ENCODE assay signal across 8 cellular contexts in the genomic region with DNA sequence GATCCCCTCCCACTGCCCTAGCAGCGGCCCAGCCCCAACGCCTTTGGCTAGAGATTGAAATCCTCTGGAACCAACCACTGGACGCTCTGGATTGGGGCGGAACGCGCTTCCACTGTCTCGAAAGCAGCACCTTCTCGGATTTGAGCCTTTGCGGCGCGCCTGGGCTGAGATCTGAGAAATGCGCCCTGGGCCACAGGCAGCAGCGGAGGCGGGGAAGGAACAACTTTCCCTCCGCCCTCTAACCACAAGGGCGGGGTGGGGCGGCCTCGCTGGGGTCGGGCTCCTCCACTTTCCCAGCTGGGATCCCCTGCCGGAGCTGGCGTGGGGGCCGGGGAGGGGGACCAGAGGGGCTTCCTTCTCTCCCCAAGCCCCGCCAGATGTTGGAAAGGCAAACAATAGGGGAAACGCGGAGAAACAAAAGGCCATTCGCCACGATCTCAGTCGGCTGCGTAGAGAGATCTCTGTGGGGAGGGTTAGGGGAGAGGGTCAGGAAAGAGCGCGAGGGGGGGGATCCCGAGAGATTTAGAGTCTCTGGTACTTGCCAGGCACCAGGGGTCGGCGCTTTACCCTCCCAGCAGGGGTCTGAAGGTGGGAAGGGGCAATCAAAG. TPM values are rescaled to one million over a fixed set of nuclear protein-coding genes. Genes with fewer than 3 reads are reported as not detected.
A peak's percentile ranks its signal among the peaks of the same experiment; 100 is the strongest.
DNase-seq lines count a peak whose midpoint lies in the region; ATAC-seq and TF ChIP-seq lines count a peak whose summit lies in the region.

No MANE protein-coding gene starts in this region.

- peak overlapping the region; percentile 66 for H2AFZ ChIP-seq in parathyroid adenoma

- H3K4me1 ChIP-seq in parathyroid adenoma (no peaks in the 10 kb centered on the region), vagina (peaks cover 45% of the 10 kb centered on the region)

- ATAC-seq in GM18511 (IDR thresholded peaks at IDR 0.05; ENCODE audit: unreplicated experiment) (peak; percentile 59), HG02885 (IDR thresholded peaks at IDR 0.05; ENCODE audit: poor library complexity, unreplicated experiment) (peak; percentile 69), left cardiac atrium (peak; percentile 75 to 91)

- peak overlapping the region; percentile 92 for H3K4me2 ChIP-seq in parathyroid adenoma (ENCODE audit: low read length)

- no peaks in the 10 kb centered on the region for H3K36me3 ChIP-seq in SK-N-MC (ENCODE audit: insufficient read depth, low read length)
- no peaks in the 10 kb centered on the region for H3K36me3 ChIP-seq in parathyroid adenoma (ENCODE audit: control insufficient read depth, insufficient read depth, low read length)
- no peaks in the 10 kb centered on the region for H3K36me3 ChIP-seq in vagina

- DNase-seq in SK-N-MC (ENCODE audit: low read depth, low spot score) = no peak
- DNase-seq in amniotic epithelial cell (ENCODE audit: low read depth) = peak; percentile 69
- peak; percentile 83 for DNase-seq in left cardiac atrium
- DNase-seq in vagina (ENCODE audit: extremely low spot score in 2 of 2) = no peak
- DNase-seq in NCI-H774 (lab: John Stamatoyannopoulos, UW) = no peak

- intact Hi-C loops in left cardiac atrium (cut with DNase I) (loop anchor here in 1 of 2 donors (5.0 kb wide), 1 partner anchor 191 kb away; no protein-coding TSS in a partner anchor), vagina (cut with DNase I) (no loop called here)

- H3K9me3 ChIP-seq in SK-N-MC (ENCODE audit: low read depth, low read length) (no peaks in the 10 kb centered on the region), parathyroid adenoma (ENCODE audit: control insufficient read depth, low read length) (no peaks in the 10 kb centered on the region), vagina (no peaks in the 10 kb centered on the region)

- peak overlapping the region; percentile 88 for H3K4me3 ChIP-seq in SK-N-MC
- H3K4me3 ChIP-seq in parathyroid adenoma (ENCODE audit: low read depth, low read length) = peak overlapping the region; percentile 68
- H3K4me3 ChIP-seq in vagina = peak overlapping the region; percentile 65 to 93

- TF ChIP-seq POLR2A in vagina (IDR thresholded peaks at IDR 0.05) = no peak

- H3K27ac ChIP-seq in SK-N-MC (no peak overlapping the region), parathyroid adenoma (peak overlapping the region; percentile 15), vagina (peak overlapping the region; percentile 93)

- TF ChIP-seq CTCF in parathyroid adenoma (IDR thresholded peaks at IDR 0.05) (no peak), vagina (IDR thresholded peaks at IDR 0.05) (no peak)

- H3K9ac ChIP-seq in SK-N-MC (ENCODE audit: insufficient read length) (no peak overlapping the region), parathyroid adenoma (no peak overlapping the region)

- H3K79me2 ChIP-seq in parathyroid adenoma = no peaks in the 10 kb centered on the region

- H3K27me3 ChIP-seq in parathyroid adenoma (ENCODE audit: control insufficient read depth, insufficient read depth, low read length) (no peaks in the 10 kb centered on the region), vagina (no peaks in the 10 kb centered on the region)

RNA-seq across cellular contexts. Expression of a gene that starts 1.2 kb away (rescaled TPM):
- 1 to 10 TPM; 1.2 to 1.6 TPM for total RNA-seq in left cardiac atrium
- 11.0 TPM for total RNA-seq in vagina

RNA-seq across cellular contexts. Expression of a gene that starts 4.3 kb away (rescaled TPM):
- not detected for total RNA-seq in left cardiac atrium
- not detected for total RNA-seq in vagina

RNA-seq across cellular contexts. Expression of a gene that starts 44.9 kb away (rescaled TPM):
- total RNA-seq in left cardiac atrium (10 to 100 TPM; 12.8 to 15.2 TPM), vagina (18.7 TPM)

Comparison
In these comparisons a context has a peak if more than half of its experiments do, and no peak if none do; other contexts are left out.
1. DNase-seq: peak in amniotic epithelial cell (single experiment) and left cardiac atrium (single experiment); none in SK-N-MC (single experiment), vagina (0 of 2) and NCI-H774 (single experiment).
2. Peak in every context shown above with its lines, with median percentiles within 50 percentile points of each other: ATAC-seq and H3K4me3 ChIP-seq.